ENCODE assay signal across 25 cellular contexts in the genomic region with DNA sequence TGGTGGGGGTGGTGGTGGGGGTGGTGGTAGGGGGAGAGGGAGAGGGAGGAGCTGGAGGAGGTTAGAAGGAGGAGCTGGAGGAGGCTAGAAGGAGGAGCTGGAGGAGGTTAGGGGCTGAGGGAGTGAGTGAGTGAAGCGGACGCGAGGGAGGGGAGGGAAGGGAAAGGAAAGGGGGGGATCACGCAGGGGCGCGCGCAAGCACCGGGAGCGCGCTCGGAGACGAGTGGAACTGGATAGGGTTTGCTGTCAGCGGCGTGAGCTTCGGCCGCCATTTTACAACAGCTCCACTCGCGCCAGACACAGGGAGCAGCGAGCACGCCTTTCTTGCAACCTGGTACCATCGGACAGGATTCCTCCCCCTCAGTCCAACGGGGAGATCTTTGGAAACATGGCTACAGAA.
"Had no signal": no experiment of that assay in that cellular context is flagged by ENCODE, and none has a peak within 500 bp of the region (broad histone marks: within the 10 kb centered on the region; RNA-seq: fewer than 3 reads in every experiment).

No MANE protein-coding gene starts in this region.

- H3K27me3 ChIP-seq: esophagus muscularis mucosa, foreskin keratinocyte, left lung, ovary, spleen, suprapubic skin, thyroid gland, vagina had no signal

- H3K9me3 ChIP-seq: left lung, ovary, psoas muscle, suprapubic skin, thyroid gland, vagina had no signal

- H3K4me1 ChIP-seq: esophagus muscularis mucosa, foreskin keratinocyte, left lung, psoas muscle, spleen, suprapubic skin, thyroid gland, vagina had no signal

- H3K27ac ChIP-seq: coronary artery, esophagus muscularis mucosa, foreskin keratinocyte, left lung, ovary, psoas muscle, skin epidermis, spleen, suprapubic skin, thyroid gland, vagina had no signal

- H3K36me3 ChIP-seq: esophagus muscularis mucosa, left lung, ovary, spleen, suprapubic skin, thyroid gland, vagina had no signal

- DNase-seq: dermis blood vessel endothelial cell; effector memory CD4-positive, alpha-beta T cell; foreskin keratinocyte; hypothalamus; left cardiac atrium; mesendoderm; midbrain; naive thymus-derived CD4-positive, alpha-beta T cell; nephron progenitor cell; occipital lobe; ovary; psoas muscle; spleen; stimulated activated CD4-positive, alpha-beta T cell treated with anti-CD3 and anti-CD28 coated beads, Interleukin-15, amount 100 ng/mL, for 24 hours; stimulated activated CD4-positive, alpha-beta T cell treated with anti-CD3 and anti-CD28 coated beads, Interleukin-4, amount 100 ng/mL, for 1 hour; stimulated activated CD8-positive, alpha-beta memory T cell treated with anti-CD3 and anti-CD28 coated beads, Interleukin-4, amount 100 ng/mL, for 48 hours; stimulated activated naive CD4-positive, alpha-beta T cell; stimulated activated naive CD8-positive, alpha-beta T cell treated with anti-CD3 and anti-CD28 coated beads, Interleukin-15, amount 100 ng/mL, for 72 hours; thyroid gland had no signal

- H3K4me3 ChIP-seq: coronary artery, esophagus muscularis mucosa, left lung, ovary, psoas muscle, skin epidermis, spleen, suprapubic skin, thyroid gland, vagina had no signal
